In the genomic region with DNA sequence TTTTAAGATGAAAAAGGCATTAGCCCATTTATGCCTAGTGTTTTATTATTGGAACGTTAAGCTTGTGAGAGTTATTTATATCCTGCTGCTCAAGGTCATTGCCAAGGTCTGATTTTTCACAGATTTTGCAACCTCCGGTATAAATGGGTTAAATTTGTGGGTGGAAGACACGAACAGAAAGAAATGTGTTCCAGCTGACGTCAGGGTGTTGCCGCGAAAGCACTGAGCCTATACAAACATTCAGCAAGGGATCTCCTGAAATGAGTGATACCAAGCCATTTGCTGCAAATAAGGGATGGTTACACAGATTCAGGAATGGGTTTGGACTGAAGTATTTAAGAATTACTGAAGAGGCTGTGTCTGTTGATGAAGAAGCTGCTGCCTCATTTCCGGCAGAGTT, we compare ENCODE assay signal across 19 cellular contexts. TPM values are rescaled to one million over a fixed set of nuclear protein-coding genes. Genes with fewer than 3 reads are reported as not detected.
DNase-seq lines count a peak whose midpoint lies in the region; ATAC-seq and TF ChIP-seq lines count a peak whose summit lies in the region.
"Had no signal": no experiment of that assay in that cellular context is flagged by ENCODE, and none has a peak within 500 bp of the region (broad histone marks: within the 10 kb centered on the region; RNA-seq: fewer than 3 reads in every experiment).

No MANE protein-coding gene starts in this region.

- H3K23ac ChIP-seq in mesenchymal stem cell (ENCODE audit: low read length in 2 of 2), result no peak overlapping the region

- peaks cover 16% of the 10 kb centered on the region for H3K79me1 ChIP-seq in mesenchymal stem cell (replicated peaks; ENCODE audit: low read length, poor library complexity, severe bottlenecking)

- H2BK15ac ChIP-seq in mesenchymal stem cell (ENCODE audit: low read depth, poor library complexity, severe bottlenecking), result no peak overlapping the region

- peaks cover 14 to 16% of the 10 kb centered on the region in 2 donors for H3K36me3 Mint-ChIP-seq in activated T-cell treated with anti-CD3 and anti-CD28 coated beads, Interleukin-2, amount 50 U/mL, for 72 hours (ENCODE audit: insufficient read depth in 2 of 2)
- H3K36me3 Mint-ChIP-seq in activated T-cell treated with anti-CD3 and anti-CD28 coated beads, Interleukin-2, amount 50 U/mL, for 4 hours (ENCODE audit: insufficient read depth), result peaks cover 41% of the 10 kb centered on the region
- peaks cover 59% of the 10 kb centered on the region for H3K36me3 Mint-ChIP-seq in activated T-helper 17 cell treated with anti-CD3 and anti-CD28 coated beads, Interleukin-2, amount 50 U/mL, for 72 hours (ENCODE audit: low read depth)
- H3K36me3 Mint-ChIP-seq in CD4-positive, alpha-beta memory T cell, result peaks cover 45 to 48% of the 10 kb centered on the region in 2 donors

- H3K18ac ChIP-seq in mesenchymal stem cell (ENCODE audit: low read depth in 1 of 2, low read length in 2 of 2), result no peak overlapping the region

- CTCF ChIA-PET in CD4-positive, alpha-beta memory T cell (lab: Charles Lee; ENCODE audit: partially characterized antibody), result no interaction called here

- peaks cover 9 to 56% of the 10 kb centered on the region in 2 experiments for H3K36me3 ChIP-seq in mesenchymal stem cell (ENCODE audit: control insufficient read depth in 1 of 2, insufficient read depth in 2 of 2, low read depth in 1 of 2, low read length in 2 of 2)
- H3K36me3 ChIP-seq in CD4-positive, alpha-beta memory T cell (ENCODE audit: insufficient read depth, low read length), result peaks cover 7% of the 10 kb centered on the region
- H3K36me3 ChIP-seq: transverse colon had no signal

- no peak for TF ChIP-seq CTCF in fibroblast of villous mesenchyme (IDR thresholded peaks at IDR 0.05; ENCODE audit: insufficient read depth, low read depth, low read length)

- H3K4me2 ChIP-seq in mesenchymal stem cell (ENCODE audit: low read length, poor library complexity, severe bottlenecking), result no peak overlapping the region

- H3K9ac ChIP-seq in mesenchymal stem cell (ENCODE audit: low read length), result no peak overlapping the region
- H3K9ac ChIP-seq: parathyroid adenoma had no signal

- H3K27me3 ChIP-seq in mesenchymal stem cell (ENCODE audit: control insufficient read depth in 1 of 2, insufficient read depth in 1 of 2, low read length in 2 of 2), result no peaks in the 10 kb centered on the region
- H3K27me3 ChIP-seq in CD4-positive, alpha-beta memory T cell (ENCODE audit: insufficient read depth, low read length), result no peaks in the 10 kb centered on the region
- H3K27me3 ChIP-seq: MG63, SJCRH30, transverse colon had no signal

- H2BK120ac ChIP-seq in mesenchymal stem cell (ENCODE audit: low read depth, low read length), result no peak overlapping the region

- DNase-seq in activated T-cell treated with anti-CD3 and anti-CD28 coated beads, Interleukin-2, amount 50 U/mL, for 72 hours, result no peak
- DNase-seq in activated T-cell treated with anti-CD3 and anti-CD28 coated beads, Interleukin-2, amount 50 U/mL, for 4 hours, result no peak
- DNase-seq in fibroblast of villous mesenchyme (ENCODE audit: low read depth) (peak; percentile 41), stromal cell of bone marrow (ENCODE audit: low read depth) (peak; percentile 29), mesenchymal stem cell (no peak)
- DNase-seq in CD4-positive, alpha-beta memory T cell, result no peak
- DNase-seq: activated CD8-positive, alpha-beta memory T cell treated with anti-CD3 and anti-CD28 coated beads, Interleukin-2, amount 50 U/mL, for 48 hours; effector memory CD4-positive, alpha-beta T cell; left ventricle myocardium inferior; MG63; NCI-H1694; SJCRH30; small intestine; T-helper 9 cell; transverse colon had no signal

- no peak overlapping the region for H4K8ac ChIP-seq in mesenchymal stem cell (ENCODE audit: low read length)

- POLR2A ChIA-PET in CD4-positive, alpha-beta memory T cell (lab: Charles Lee; ENCODE audit: partially characterized antibody), result no interaction called here

- H4K91ac ChIP-seq in mesenchymal stem cell (ENCODE audit: low read length), result no peak overlapping the region

- peak overlapping the region; percentile 71 for H3K27ac Mint-ChIP-seq in activated T-cell treated with anti-CD3 and anti-CD28 coated beads, Interleukin-2, amount 50 U/mL, for 72 hours
- H3K27ac Mint-ChIP-seq in activated T-helper 17 cell treated with anti-CD3 and anti-CD28 coated beads, Interleukin-2, amount 50 U/mL, for 72 hours, result peak overlapping the region; percentile 10
- peak overlapping the region in 3 of 7 donors; percentile 11 to 26 (median 11) for H3K27ac Mint-ChIP-seq in CD4-positive, alpha-beta memory T cell

- H3K9me3 Mint-ChIP-seq in activated T-cell treated with anti-CD3 and anti-CD28 coated beads, Interleukin-2, amount 50 U/mL, for 72 hours, result no peaks in the 10 kb centered on the region
- no peaks in the 10 kb centered on the region for H3K9me3 Mint-ChIP-seq in activated T-cell treated with anti-CD3 and anti-CD28 coated beads, Interleukin-2, amount 50 U/mL, for 4 hours
- no peaks in the 10 kb centered on the region for H3K9me3 Mint-ChIP-seq in activated T-helper 17 cell treated with anti-CD3 and anti-CD28 coated beads, Interleukin-2, amount 50 U/mL, for 72 hours
- H3K9me3 Mint-ChIP-seq in CD4-positive, alpha-beta memory T cell, result no peaks in the 10 kb centered on the region
- H3K9me3 Mint-ChIP-seq: activated naive CD4-positive, alpha-beta T cell treated with anti-CD3 and anti-CD28 coated beads, Interleukin-2, amount 50 U/mL, for 72 hours had no signal

- no peak overlapping the region for H2BK12ac ChIP-seq in mesenchymal stem cell (ENCODE audit: low read length in 2 of 2)

- H2AK5ac ChIP-seq in mesenchymal stem cell (ENCODE audit: low read length, severe bottlenecking), result no peak overlapping the region

- H3K4me3 Mint-ChIP-seq in activated T-cell treated with anti-CD3 and anti-CD28 coated beads, Interleukin-2, amount 50 U/mL, for 72 hours, result no peak overlapping the region
- no peak overlapping the region for H3K4me3 Mint-ChIP-seq in activated T-cell treated with anti-CD3 and anti-CD28 coated beads, Interleukin-2, amount 50 U/mL, for 4 hours
- H3K4me3 Mint-ChIP-seq in activated T-helper 17 cell treated with anti-CD3 and anti-CD28 coated beads, Interleukin-2, amount 50 U/mL, for 72 hours, result no peak overlapping the region
- H3K4me3 Mint-ChIP-seq in CD4-positive, alpha-beta memory T cell, result no peak overlapping the region

- H3K27ac ChIP-seq in mesenchymal stem cell (ENCODE audit: low read length, poor library complexity, severe bottlenecking), result no peak overlapping the region
- H3K27ac ChIP-seq in CD4-positive, alpha-beta memory T cell (ENCODE audit: low read depth, low read length), result no peak overlapping the region
- H3K27ac ChIP-seq: left ventricle myocardium inferior, parathyroid adenoma, SJCRH30, transverse colon had no signal

- H2BK5ac ChIP-seq in mesenchymal stem cell (ENCODE audit: low read depth, low read length, poor library complexity, severe bottlenecking), result no peak overlapping the region

- H3K14ac ChIP-seq in mesenchymal stem cell (ENCODE audit: low read length in 2 of 2), result no peak overlapping the region

- H3K4me3 ChIP-seq in fibroblast of villous mesenchyme (ENCODE audit: low read depth, low read length), result no peak overlapping the region
- no peak overlapping the region for H3K4me3 ChIP-seq in mesenchymal stem cell (ENCODE audit: insufficient read depth in 1 of 2, low read depth in 1 of 2, low read length in 2 of 2)
- H3K4me3 ChIP-seq in CD4-positive, alpha-beta memory T cell (ENCODE audit: low read length in 2 of 2), result no peak overlapping the region
- H3K4me3 ChIP-seq: left ventricle myocardium inferior, MG63, SJCRH30, transverse colon had no signal

- 90% methylated on average over 7 of the region's 7 CpGs for WGBS in mesenchymal stem cell

- peaks cover 10% of the 10 kb centered on the region for H3K4me1 Mint-ChIP-seq in activated T-cell treated with anti-CD3 and anti-CD28 coated beads, Interleukin-2, amount 50 U/mL, for 72 hours (ENCODE audit: low read depth)
- H3K4me1 Mint-ChIP-seq in activated T-cell treated with anti-CD3 and anti-CD28 coated beads, Interleukin-2, amount 50 U/mL, for 4 hours (ENCODE audit: low read depth), result peaks cover 2% of the 10 kb centered on the region
- peaks cover 6% of the 10 kb centered on the region for H3K4me1 Mint-ChIP-seq in activated T-helper 17 cell treated with anti-CD3 and anti-CD28 coated beads, Interleukin-2, amount 50 U/mL, for 72 hours
- H3K4me1 Mint-ChIP-seq in CD4-positive, alpha-beta memory T cell, result peaks cover 0 to 9% (median 5%) of the 10 kb centered on the region in 4 donors

- H3K27me3 Mint-ChIP-seq in activated T-cell treated with anti-CD3 and anti-CD28 coated beads, Interleukin-2, amount 50 U/mL, for 72 hours (ENCODE audit: low read depth), result no peaks in the 10 kb centered on the region
- no peaks in the 10 kb centered on the region for H3K27me3 Mint-ChIP-seq in activated T-cell treated with anti-CD3 and anti-CD28 coated beads, Interleukin-2, amount 50 U/mL, for 4 hours (ENCODE audit: low read depth)
- no peaks in the 10 kb centered on the region for H3K27me3 Mint-ChIP-seq in activated T-helper 17 cell treated with anti-CD3 and anti-CD28 coated beads, Interleukin-2, amount 50 U/mL, for 72 hours
- no peaks in the 10 kb centered on the region for H3K27me3 Mint-ChIP-seq in CD4-positive, alpha-beta memory T cell

- intact Hi-C loops in CD4-positive, alpha-beta memory T cell (cut with micrococcal nuclease), result no loop called here

- no peak overlapping the region for H3K4ac ChIP-seq in mesenchymal stem cell (ENCODE audit: low read depth in 1 of 2, low read length in 2 of 2)

- no peaks in the 10 kb centered on the region for H3K4me1 ChIP-seq in mesenchymal stem cell (ENCODE audit: control insufficient read depth, insufficient read depth, low read depth, low read length)
- H3K4me1 ChIP-seq in CD4-positive, alpha-beta memory T cell (ENCODE audit: insufficient read depth, low read length), result no peaks in the 10 kb centered on the region
- H3K4me1 ChIP-seq: parathyroid adenoma, SJCRH30 had no signal

- no peak overlapping the region for H2AFZ ChIP-seq in mesenchymal stem cell (ENCODE audit: low read depth, low read length)
- H2AFZ ChIP-seq: parathyroid adenoma had no signal

- no peak for ATAC-seq in activated T-cell treated with anti-CD3 and anti-CD28 coated beads, Interleukin-2, amount 50 U/mL, for 72 hours (replicated peaks in 1 of 2)
- no peak for ATAC-seq in activated T-cell treated with anti-CD3 and anti-CD28 coated beads, Interleukin-2, amount 50 U/mL, for 4 hours
- no peak for ATAC-seq in activated T-helper 17 cell treated with anti-CD3 and anti-CD28 coated beads, Interleukin-2, amount 50 U/mL, for 72 hours (replicated peaks)
- no peak for ATAC-seq in HG03159 (IDR thresholded peaks at IDR 0.05; ENCODE audit: unreplicated experiment)
- ATAC-seq: activated naive CD4-positive, alpha-beta T cell treated with anti-CD3 and anti-CD28 coated beads, Interleukin-2, amount 50 U/mL, for 72 hours had no signal

- no peaks in the 10 kb centered on the region for H3K9me3 ChIP-seq in mesenchymal stem cell (ENCODE audit: control insufficient read depth, low read length)
- H3K9me3 ChIP-seq in CD4-positive, alpha-beta memory T cell (ENCODE audit: control insufficient read depth in 1 of 2, low read length in 2 of 2), result no peaks in the 10 kb centered on the region
- H3K9me3 ChIP-seq: left ventricle myocardium inferior, MG63, SJCRH30, transverse colon had no signal

RNA-seq across cellular contexts. Expression of a gene that starts 32.2 kb away (rescaled TPM):
- total RNA-seq in activated T-cell treated with anti-CD3 and anti-CD28 coated beads, Interleukin-2, amount 50 U/mL, for 72 hours, result 10 to 100 TPM; 50.2 to 65.3 TPM
- 10 to 100 TPM; 29.2 to 42.7 (median 35.3) TPM for total RNA-seq in activated T-cell treated with anti-CD3 and anti-CD28 coated beads, Interleukin-2, amount 50 U/mL, for 4 hours
- 10 to 100 TPM; 37.6 to 43.1 TPM for total RNA-seq in activated T-helper 17 cell treated with anti-CD3 and anti-CD28 coated beads, Interleukin-2, amount 50 U/mL, for 72 hours
- 50.6 and 82.5 TPM in 2 replicates for total RNA-seq in fibroblast of villous mesenchyme
- 104 TPM for polyA plus RNA-seq in mesenchymal stem cell (2013, experiment 1 of 2)
- 114 TPM for polyA plus RNA-seq in mesenchymal stem cell (2013, experiment 2 of 2)
- total RNA-seq in CD4-positive, alpha-beta memory T cell, result 10 to 100 TPM; 60.1 to 60.8 TPM
- polyA plus RNA-seq in CD4-positive, alpha-beta memory T cell, result 10 to 100 TPM; 23.2 to 36.5 TPM

RNA-seq across cellular contexts. Expression of a gene that starts 32.5 kb away (rescaled TPM):
- 10 to 100 TPM; 27.0 to 30.1 TPM for total RNA-seq in activated T-cell treated with anti-CD3 and anti-CD28 coated beads, Interleukin-2, amount 50 U/mL, for 72 hours
- 1 to 10 TPM; 4.6 to 8.3 (median 8.1) TPM for total RNA-seq in activated T-cell treated with anti-CD3 and anti-CD28 coated beads, Interleukin-2, amount 50 U/mL, for 4 hours
- 10 to 100 TPM; 12.7 to 15.2 TPM for total RNA-seq in activated T-helper 17 cell treated with anti-CD3 and anti-CD28 coated beads, Interleukin-2, amount 50 U/mL, for 72 hours
- 10.3 and 14.7 TPM in 2 replicates for total RNA-seq in fibroblast of villous mesenchyme
- polyA plus RNA-seq in mesenchymal stem cell (2013, experiment 1 of 2), result 3.6 TPM
- polyA plus RNA-seq in mesenchymal stem cell (2013, experiment 2 of 2), result 3.7 TPM
- 10 to 100 TPM in 1 of 2 experiments, 1 to 10 TPM in 1; 9.0 to 14.8 TPM for total RNA-seq in CD4-positive, alpha-beta memory T cell
- 1 to 10 TPM; 1.5 to 5.7 TPM for polyA plus RNA-seq in CD4-positive, alpha-beta memory T cell

Comparison
In these comparisons a context has a peak if more than half of its experiments do, and no peak if none do; other contexts are left out.
1. DNase-seq: peak in fibroblast of villous mesenchyme (single experiment) and stromal cell of bone marrow (single experiment); none in activated T-cell treated with anti-CD3 and anti-CD28 coated beads, Interleukin-2, amount 50 U/mL, for 72 hours (0 of 2), activated T-cell treated with anti-CD3 and anti-CD28 coated beads, Interleukin-2, amount 50 U/mL, for 4 hours (single experiment), mesenchymal stem cell (single experiment) and CD4-positive, alpha-beta memory T cell (0 of 5).